In genomic region chr19:35249146-35249847, GRCh38 we compare ENCODE assay signal across 9 cellular contexts. TPM values are rescaled to one million over a fixed set of nuclear protein-coding genes. Genes with fewer than 3 reads are reported as not detected.
DNase-seq lines count a peak whose midpoint lies in the region; ATAC-seq lines count a peak whose summit lies in the region.
"Had no signal": no experiment of that assay in that cellular context is flagged by ENCODE, and none has a peak within 500 bp of the region (broad histone marks: within the 10 kb centered on the region; RNA-seq: fewer than 3 reads in every experiment).

No MANE protein-coding gene starts in this region.

- peaks cover 18% of the 10 kb centered on the region for H3K36me3 Mint-ChIP-seq in central memory CD8-positive, alpha-beta T cell (ENCODE audit: insufficient read depth)
- peaks cover 0 to 11% (median 4%) of the 10 kb centered on the region in 5 donors for H3K36me3 Mint-ChIP-seq in naive thymus-derived CD4-positive, alpha-beta T cell

- H3K27ac ChIP-seq in naive thymus-derived CD4-positive, alpha-beta T cell (ENCODE audit: low read depth, low read length), result peak overlapping the region; percentile 63

- POLR2A ChIA-PET in naive thymus-derived CD4-positive, alpha-beta T cell (lab: Charles Lee), result interaction anchor here (0.5 kb wide), 1 partner anchor 46 kb away, joined by 3 read pairs; no protein-coding TSS in a partner anchor

- intact Hi-C loops in naive thymus-derived CD4-positive, alpha-beta T cell (cut with micrococcal nuclease), result no loop called here

- CTCF ChIA-PET in naive thymus-derived CD4-positive, alpha-beta T cell (lab: Charles Lee), result no interaction called here

- ATAC-seq in HG03095 (IDR thresholded peaks at IDR 0.05; ENCODE audit: unreplicated experiment) (peak; percentile 7), GM21447 (IDR thresholded peaks at IDR 0.05; ENCODE audit: unreplicated experiment) (no peak)
- ATAC-seq in central memory CD8-positive, alpha-beta T cell (replicated peaks; ENCODE audit: extremely low read depth, poor library complexity, severe bottlenecking), result no peak
- no peak for ATAC-seq in naive thymus-derived CD4-positive, alpha-beta T cell

- H3K4me1 Mint-ChIP-seq in central memory CD8-positive, alpha-beta T cell, result peaks cover 41% of the 10 kb centered on the region
- peaks cover 18 to 41% (median 33%) of the 10 kb centered on the region in 7 donors for H3K4me1 Mint-ChIP-seq in naive thymus-derived CD4-positive, alpha-beta T cell

- no peaks in the 10 kb centered on the region for H3K9me3 Mint-ChIP-seq in central memory CD8-positive, alpha-beta T cell
- peaks cover 0 to 11% (median 0%) of the 10 kb centered on the region in 11 donors for H3K9me3 Mint-ChIP-seq in naive thymus-derived CD4-positive, alpha-beta T cell

- 0 out of 2 replicates have a peak, but pooled peaks cover 6% of the 10 kb centered on the region for H3K4me1 ChIP-seq in ES-I3 (ENCODE audit: insufficient read depth, low read length)
- H3K4me1 ChIP-seq in naive thymus-derived CD4-positive, alpha-beta T cell (ENCODE audit: control insufficient read depth in 2 of 2, insufficient read depth in 2 of 2, low read length in 2 of 2), result peaks cover 0 to 4% of the 10 kb centered on the region in 2 donors

- H3K4me3 ChIP-seq in naive thymus-derived CD4-positive, alpha-beta T cell (ENCODE audit: low read length), result peak overlapping the region; percentile 81

- H3K36me3 ChIP-seq in ES-I3 (ENCODE audit: insufficient read depth, low read length), result peaks cover 9% of the 10 kb centered on the region
- no peaks in the 10 kb centered on the region for H3K36me3 ChIP-seq in naive thymus-derived CD4-positive, alpha-beta T cell (ENCODE audit: control insufficient read depth in 2 of 3, insufficient read depth in 3 of 3, low read length in 3 of 3)

- peak overlapping the region; percentile 90 for H3K27ac Mint-ChIP-seq in central memory CD8-positive, alpha-beta T cell (ENCODE audit: low read depth)
- H3K27ac Mint-ChIP-seq in naive thymus-derived CD4-positive, alpha-beta T cell, result peak overlapping the region; percentile 43 to 95 (median 88)

- peaks cover 43% of the 10 kb centered on the region for H3K27me3 Mint-ChIP-seq in central memory CD8-positive, alpha-beta T cell
- peaks cover 0 to 52% (median 5%) of the 10 kb centered on the region in 5 donors for H3K27me3 Mint-ChIP-seq in naive thymus-derived CD4-positive, alpha-beta T cell

- H3K4me3 Mint-ChIP-seq in central memory CD8-positive, alpha-beta T cell, result peak overlapping the region; percentile 89
- H3K4me3 Mint-ChIP-seq in naive thymus-derived CD4-positive, alpha-beta T cell, result peak overlapping the region; percentile 87 to 92 (median 92)

- peak overlapping the region; percentile 89 for H3K9ac ChIP-seq in ES-I3 (ENCODE audit: low read depth, low read length)

- DNase-seq in central memory CD8-positive, alpha-beta T cell (ENCODE audit: low spot score in 2 of 2), result no peak
- no peak for DNase-seq in naive thymus-derived CD4-positive, alpha-beta T cell
- DNase-seq in HUDEP-2 (lab: John Stamatoyannopoulos, UW; ENCODE audit: unreplicated experiment in 76 of 76) (no peak), NCI-H2171 (lab: John Stamatoyannopoulos, UW) (no peak)
- DNase-seq in stimulated activated naive CD4-positive, alpha-beta T cell treated with Interleukin-2 at 50 U/mL for 16 hours (lab: John Stamatoyannopoulos, UW), result no peak

- H3K27me3 ChIP-seq in naive thymus-derived CD4-positive, alpha-beta T cell (ENCODE audit: control insufficient read depth in 2 of 2, insufficient read depth in 2 of 2, low read length in 2 of 2), result no peaks in the 10 kb centered on the region

- H3K9me3 ChIP-seq in ES-I3 (ENCODE audit: control insufficient read depth, insufficient read depth, low read length), result peaks cover 3% of the 10 kb centered on the region; the same call in 1 of the 2 replicates
- no peaks in the 10 kb centered on the region for H3K9me3 ChIP-seq in naive thymus-derived CD4-positive, alpha-beta T cell (ENCODE audit: control insufficient read depth in 2 of 3, low read length in 3 of 3)

RNA-seq across cellular contexts. Expression of gene LSR, which starts 0.5 kb away (rescaled TPM):
- total RNA-seq in naive thymus-derived CD4-positive, alpha-beta T cell, result 10 to 100 TPM in 4 of 5 experiments, 1 to 10 TPM in 1; 4.6 to 59.3 (median 25.1) TPM
- polyA plus RNA-seq in naive thymus-derived CD4-positive, alpha-beta T cell, result 10 to 100 TPM; 23.4 to 39.1 TPM

RNA-seq across cellular contexts. Expression of gene USF2, which starts 19.5 kb away (rescaled TPM):
- 100 to 1,000 TPM; 145 to 256 (median 225) TPM for total RNA-seq in naive thymus-derived CD4-positive, alpha-beta T cell
- 1 to 10 TPM; 6.8 to 7.0 TPM for polyA plus RNA-seq in naive thymus-derived CD4-positive, alpha-beta T cell

RNA-seq across cellular contexts. Expression of gene FAM187B, which starts 20.8 kb away (rescaled TPM):
- not detected for total RNA-seq in naive thymus-derived CD4-positive, alpha-beta T cell
- polyA plus RNA-seq in naive thymus-derived CD4-positive, alpha-beta T cell, result not detected
- total RNA-seq: fibroblast of villous mesenchyme had no signal

RNA-seq across cellular contexts. Expression of gene HAMP, which starts 33.0 kb away (rescaled TPM):
- total RNA-seq in naive thymus-derived CD4-positive, alpha-beta T cell, result 1 to 10 TPM in 2 of 5 experiments, under 1 TPM in 3; 0.44 to 2.5 (median 0.66) TPM
- not detected for polyA plus RNA-seq in naive thymus-derived CD4-positive, alpha-beta T cell
- total RNA-seq: fibroblast of villous mesenchyme had no signal

RNA-seq across cellular contexts. Expression of gene MAG, which starts 42.7 kb away (rescaled TPM):
- total RNA-seq in naive thymus-derived CD4-positive, alpha-beta T cell, result under 1 TPM in 1 of 5 experiments, not detected in 4; 0.29 TPM
- under 1 TPM in 1 of 2 donors, not detected in 1; 0.31 TPM for polyA plus RNA-seq in naive thymus-derived CD4-positive, alpha-beta T cell
- total RNA-seq: fibroblast of villous mesenchyme had no signal
